8 cellular contexts compared by ENCODE assay signal in the genomic region with DNA sequence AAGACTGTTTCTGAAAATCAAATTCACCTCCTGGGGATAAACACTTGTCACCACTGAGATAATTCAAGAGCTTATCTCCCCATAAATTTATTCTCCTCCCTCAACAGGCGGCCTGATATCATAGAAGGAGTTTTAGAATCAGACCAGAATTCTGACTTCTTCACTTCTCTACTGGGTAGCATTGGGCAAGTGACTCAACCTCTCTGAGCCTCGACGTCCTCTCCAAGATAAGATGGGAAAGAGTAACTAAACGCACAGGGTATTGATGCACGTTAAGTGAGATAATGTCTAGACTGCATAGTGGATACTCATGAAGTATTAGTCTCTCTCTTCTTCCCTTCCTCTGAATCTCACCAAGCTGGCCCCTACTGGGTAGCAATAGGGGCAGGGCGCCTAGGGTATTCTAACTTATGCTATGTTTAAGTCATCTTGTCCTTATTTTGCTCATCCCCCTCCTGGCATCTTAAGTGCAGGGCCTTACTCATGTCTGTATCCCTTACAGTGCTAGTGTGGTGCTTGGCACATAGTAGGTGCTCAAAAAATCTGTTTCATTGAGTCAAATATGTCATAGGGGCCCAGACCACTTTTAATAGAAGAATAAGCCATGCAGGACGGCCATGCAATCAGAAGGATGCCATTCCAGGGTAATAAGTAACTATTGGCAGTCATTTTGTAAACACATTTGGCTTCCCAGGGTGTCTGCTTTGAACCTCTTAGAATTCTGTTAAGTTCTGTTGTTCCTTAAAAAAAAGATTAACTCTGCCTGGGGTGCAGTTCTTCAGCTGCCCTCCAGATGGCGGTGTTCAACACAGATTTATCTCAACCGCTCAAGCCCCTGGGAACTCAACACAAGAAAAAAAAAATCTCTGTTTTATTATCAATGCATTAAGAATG.
DNase-seq lines count a peak whose midpoint lies in the region; ATAC-seq and TF ChIP-seq lines count a peak whose summit lies in the region.

No MANE protein-coding gene starts in this region.

- no peaks in the 10 kb centered on the region for H3K27me3 ChIP-seq in fibroblast of lung (ENCODE audit: control insufficient read depth, insufficient read depth, low read length)
- no peaks in the 10 kb centered on the region for H3K27me3 ChIP-seq in neural progenitor cell
- no peaks in the 10 kb centered on the region for H3K27me3 ChIP-seq in vagina

- peak; percentile 22; the same call in 1 of the 2 replicates for ATAC-seq in WTC11
- no peak for ATAC-seq in HG03097 (IDR thresholded peaks at IDR 0.05; ENCODE audit: low FRiP score, unreplicated experiment)

- H3K4me2 ChIP-seq in fibroblast of lung (ENCODE audit: extremely low read depth, insufficient read depth, low read length) (no peak overlapping the region), neural progenitor cell (peak overlapping the region; percentile 29)

- H3K9me3 Mint-ChIP-seq in WTC11, result peaks cover 4% of the 10 kb centered on the region; the same call in 1 of the 2 replicates
- no peaks in the 10 kb centered on the region for H3K9me3 Mint-ChIP-seq in neural progenitor cell

- H3K9ac ChIP-seq in fibroblast of lung (ENCODE audit: insufficient read depth, low read length), result no peak overlapping the region
- H3K9ac ChIP-seq in neural progenitor cell, result no peak overlapping the region

- no peaks in the 10 kb centered on the region for H3K4me1 ChIP-seq in fibroblast of lung (ENCODE audit: control insufficient read depth, extremely low read depth, insufficient read depth, low read length)
- peaks cover 4% of the 10 kb centered on the region for H3K4me1 ChIP-seq in neural progenitor cell
- no peaks in the 10 kb centered on the region for H3K4me1 ChIP-seq in vagina

- no peaks in the 10 kb centered on the region for H3K9me3 ChIP-seq in fibroblast of lung (ENCODE audit: control insufficient read depth, insufficient read depth, low read depth, low read length)
- no peaks in the 10 kb centered on the region for H3K9me3 ChIP-seq in neural progenitor cell (ENCODE audit: low read depth)
- no peaks in the 10 kb centered on the region for H3K9me3 ChIP-seq in vagina

- POLR2A ChIA-PET in WTC11 (lab: Charles Lee), result no interaction called here

- H3K4me1 Mint-ChIP-seq in WTC11 (peaks cover 5% of the 10 kb centered on the region; the same call in 1 of the 2 replicates), neural progenitor cell (peaks cover 21% of the 10 kb centered on the region)

- TF ChIP-seq POLR2A in vagina (IDR thresholded peaks at IDR 0.05), result no peak

- H3K4me3 Mint-ChIP-seq in WTC11 (no peak overlapping the region), neural progenitor cell (no peak overlapping the region)

- no peaks in the 10 kb centered on the region for H3K79me2 ChIP-seq in fibroblast of lung (ENCODE audit: control insufficient read depth, insufficient read depth, low read length)
- no peaks in the 10 kb centered on the region for H3K79me2 ChIP-seq in neural progenitor cell (ENCODE audit: low read depth)

- H3K36me3 ChIP-seq in fibroblast of lung (ENCODE audit: control insufficient read depth, insufficient read depth, low read length), result no peaks in the 10 kb centered on the region
- no peaks in the 10 kb centered on the region for H3K36me3 ChIP-seq in neural progenitor cell
- no peaks in the 10 kb centered on the region for H3K36me3 ChIP-seq in vagina

- intact Hi-C loops in vagina (cut with DNase I), result no loop called here

- H4K20me1 ChIP-seq in fibroblast of lung (ENCODE audit: control insufficient read depth, extremely low read depth, insufficient read depth, low read length) (no peaks in the 10 kb centered on the region), neural progenitor cell (ENCODE audit: low read depth) (no peaks in the 10 kb centered on the region)

- H3K27ac ChIP-seq in fibroblast of lung (ENCODE audit: insufficient read depth, low read length) (no peak overlapping the region), neural progenitor cell (no peak overlapping the region), vagina (no peak overlapping the region)

- H3K4me3 ChIP-seq in fibroblast of lung (replicated peaks in 1 of 4; ENCODE audit: control extremely low read depth in 1 of 4, insufficient read depth in 1 of 4, low read depth in 3 of 4, low read length in 4 of 4), result no peak overlapping the region
- H3K4me3 ChIP-seq in neural progenitor cell, result no peak overlapping the region
- H3K4me3 ChIP-seq in vagina, result no peak overlapping the region

- H3K27me3 Mint-ChIP-seq in WTC11 (ENCODE audit: low read depth) (no peaks in the 10 kb centered on the region; the same call in 1 of the 2 replicates), neural progenitor cell (ENCODE audit: insufficient read depth, low read depth) (peaks cover 5% of the 10 kb centered on the region)

- H3F3A ChIP-seq in neural progenitor cell (ENCODE audit: low read depth), result no peaks in the 10 kb centered on the region

- H3K36me3 Mint-ChIP-seq in WTC11, result no peaks in the 10 kb centered on the region
- H3K36me3 Mint-ChIP-seq in neural progenitor cell, result no peaks in the 10 kb centered on the region

- DNase-seq in A172 (ENCODE audit: low spot score), result peak; percentile 67
- DNase-seq in ELR (ENCODE audit: low read depth), result peak; percentile 44
- peak; percentile 33 for DNase-seq in NCI-H146 treated with DMSO at 0.1 percent for 48 hours (lab: John Stamatoyannopoulos, UW; ENCODE audit: unreplicated experiment)
- peak; percentile 45 for DNase-seq in WTC11 (ENCODE audit: low spot score)
- peak; percentile 45 to 74 for DNase-seq in fibroblast of lung (ENCODE audit: low read depth in 2 of 2)
- peak; percentile 65 for DNase-seq in neural progenitor cell (ENCODE audit: low spot score)
- DNase-seq in vagina (ENCODE audit: extremely low spot score in 2 of 2), result no peak

- H3K27ac Mint-ChIP-seq in WTC11 (no peak overlapping the region), neural progenitor cell (no peak overlapping the region)

- TF ChIP-seq CTCF in WTC11 (IDR thresholded peaks at IDR 0.05) (peak; percentile 99), fibroblast of lung (conservative IDR thresholded peaks at IDR 0.05 in 1 of 2, IDR thresholded peaks at IDR 0.05 in 1 of 2; ENCODE audit: low read depth in 1 of 2, low read length in 2 of 2) (peak; percentile 87 to 96), neural progenitor cell (IDR thresholded peaks at IDR 0.05) (peak; percentile 99), vagina (IDR thresholded peaks at IDR 0.05) (peak; percentile 70 to 88 (median 86))

- CTCF ChIA-PET in WTC11 (lab: Charles Lee), result interaction anchor here (0.7 to 2.8 kb wide), 18 partner anchors 20 to 583 kb away, joined by 3 to 17 read pairs (median 3); no protein-coding TSS in a partner anchor

- no peak overlapping the region for H2AFZ ChIP-seq in fibroblast of lung (ENCODE audit: low read length)
- peak overlapping the region; percentile 66 for H2AFZ ChIP-seq in neural progenitor cell (replicated peaks)

TF ChIP-seq in WTC11, 78 proteins besides CTCF, POLR2A, EP300 and RAD21:
- no peak for TF ChIP-seq AR (CRISPR knock-in tag; IDR thresholded peaks at IDR 0.05)
- TF ChIP-seq ZNF671 (CRISPR knock-in tag; IDR thresholded peaks at IDR 0.05), result no peak
- no peak for TF ChIP-seq ZNF232 (CRISPR knock-in tag; IDR thresholded peaks at IDR 0.05)
- no peak for TF ChIP-seq ZNF396 (CRISPR knock-in tag; IDR thresholded peaks at IDR 0.05; ENCODE audit: borderline replicate concordance)
- no peak for TF ChIP-seq TCF7 (CRISPR knock-in tag; IDR thresholded peaks at IDR 0.05; ENCODE audit: low read depth)
- TF ChIP-seq HMGA2 (CRISPR knock-in tag; IDR thresholded peaks at IDR 0.05), result no peak
- TF ChIP-seq, protein P1, sequence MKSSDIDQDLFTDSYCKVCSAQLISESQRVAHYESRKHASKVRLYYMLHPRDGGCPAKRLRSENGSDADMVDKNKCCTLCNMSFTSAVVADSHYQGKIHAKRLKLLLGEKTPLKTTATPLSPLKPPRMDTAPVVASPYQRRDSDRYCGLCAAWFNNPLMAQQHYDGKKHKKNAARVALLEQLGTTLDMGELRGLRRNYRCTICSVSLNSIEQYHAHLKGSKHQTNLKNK (CRISPR knock-in tag; IDR thresholded peaks at IDR 0.05), result no peak

Comparison
In these comparisons a context has a peak if more than half of its experiments do, and no peak if none do; other contexts are left out.
1. DNase-seq: peak in A172 (single experiment), ELR (single experiment), NCI-H146 treated with DMSO at 0.1 percent for 48 hours (single experiment), WTC11 (single experiment), fibroblast of lung (2 of 2) and neural progenitor cell (single experiment); none in vagina (0 of 2).
2. Peak in every context shown above with its lines, with median percentiles within 50 percentile points of each other: CTCF ChIP-seq.